17 cellular contexts compared by ENCODE assay signal in the genomic region with DNA sequence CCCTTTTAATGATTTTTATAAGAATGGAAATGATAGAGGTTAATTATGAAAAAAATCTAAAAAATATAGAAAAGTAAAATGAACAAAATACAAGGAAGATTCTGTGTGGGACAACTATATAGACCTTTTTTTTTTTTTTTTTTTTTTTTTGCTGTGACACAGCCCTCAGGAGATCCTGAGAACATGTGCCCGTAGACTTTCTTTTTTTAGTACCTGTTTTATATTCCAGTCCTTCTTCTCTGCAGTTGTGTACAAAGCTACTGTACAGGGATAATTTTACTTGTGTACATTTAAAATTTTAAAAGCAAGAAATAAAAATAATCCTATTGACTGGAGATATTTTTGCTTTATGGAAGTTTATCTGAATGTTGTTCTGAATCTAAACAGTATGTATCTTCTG.
DNase-seq lines count a peak whose midpoint lies in the region; ATAC-seq, FAIRE-seq and TF ChIP-seq lines count a peak whose summit lies in the region.
"Had no signal": no experiment of that assay in that cellular context is flagged by ENCODE, and none has a peak within 500 bp of the region (broad histone marks: within the 10 kb centered on the region; RNA-seq: fewer than 3 reads in every experiment).

No MANE protein-coding gene starts in this region.

- H3K4me2 ChIP-seq in OCI-LY7 (ENCODE audit: low read length) (no peak overlapping the region), GM23338 (no peak overlapping the region)

- H3K79me2 ChIP-seq in OCI-LY7 (ENCODE audit: insufficient read depth, low read depth, low read length) (peaks cover 66% of the 10 kb centered on the region), GM23338 (replicated peaks; ENCODE audit: insufficient read depth) (peaks cover 100% of the 10 kb centered on the region)

- intact Hi-C loops in left ventricle myocardium inferior (cut with micrococcal nuclease) (no loop called here), pancreas (cut with DNase I) (no loop called here), gastrocnemius medialis (cut with DNase I; ENCODE audit: low total_unique reads) (no loop called here), OCI-LY7 (cut with micrococcal nuclease; ENCODE audit: unreplicated experiment) (no loop called here)

- H3K27ac ChIP-seq in left ventricle myocardium inferior (replicated peaks): peak overlapping the region; percentile 70
- no peak overlapping the region for H3K27ac ChIP-seq in right atrium auricular region
- H3K27ac ChIP-seq in HEK293 (ENCODE audit: extremely low read depth, low read depth, low read length): no peak overlapping the region
- H3K27ac ChIP-seq in pancreas: no peak overlapping the region
- H3K27ac ChIP-seq in gastrocnemius medialis: peak overlapping the region in 2 of 4 donors; percentile 27 to 69
- H3K27ac ChIP-seq in OCI-LY7 (ENCODE audit: low read depth, low read length, poor library complexity, severe bottlenecking): no peak overlapping the region
- no peak overlapping the region for H3K27ac ChIP-seq in GM23338 (ENCODE audit: low read depth)

- no peak overlapping the region for H3K27ac Mint-ChIP-seq in GM23338
- H3K27ac Mint-ChIP-seq: CD8-positive, alpha-beta T cell had no signal

- FAIRE-seq in pancreas (lab: Jason Lieb, UNC): peak; percentile 74
- FAIRE-seq: H1 had no signal

- in situ Hi-C loops in gastrocnemius medialis (cut with MboI; ENCODE audit: low sequenced_read_pairs in 4 of 4): no loop called here

- peaks cover 4% of the 10 kb centered on the region for H3K27me3 Mint-ChIP-seq in GM23338 (ENCODE audit: insufficient read depth, low read depth, poor library complexity)
- H3K27me3 Mint-ChIP-seq: CD4-positive, CD25-positive, alpha-beta regulatory T cell had no signal

- no TSS peak for BruUV-seq in OCI-LY7 (replicated peaks; lab: Mats Ljungman, UMichigan)

- H3K4me1 Mint-ChIP-seq in GM23338: peaks cover 20% of the 10 kb centered on the region; the same call in 2 of the 3 replicates

- H3K4me3 ChIP-seq in left ventricle myocardium inferior (peak overlapping the region; percentile 25), right atrium auricular region (no peak overlapping the region), HEK293 (ENCODE audit: low read depth, low read length) (no peak overlapping the region), pancreas (no peak overlapping the region), gastrocnemius medialis (no peak overlapping the region), OCI-LY7 (ENCODE audit: low read depth, low read length, poor library complexity, severe bottlenecking) (no peak overlapping the region), GM23338 (no peak overlapping the region)

- H3K9me3 ChIP-seq in left ventricle myocardium inferior (replicated peaks): no peaks in the 10 kb centered on the region
- H3K9me3 ChIP-seq in right atrium auricular region: no peaks in the 10 kb centered on the region
- no peaks in the 10 kb centered on the region for H3K9me3 ChIP-seq in HEK293 (ENCODE audit: control insufficient read depth, insufficient read depth, low read depth, low read length)
- no peaks in the 10 kb centered on the region for H3K9me3 ChIP-seq in pancreas
- no peaks in the 10 kb centered on the region for H3K9me3 ChIP-seq in gastrocnemius medialis
- H3K9me3 ChIP-seq in OCI-LY7 (ENCODE audit: low read length): no peaks in the 10 kb centered on the region
- H3K9me3 ChIP-seq: Caco-2 had no signal

- 69 to 81% methylated on average over 1 of the region's 1 CpG for WGBS in pancreas, 2 donors

- CTCF ChIA-PET in HEK293 (lab: Yijun Ruan, JAX) (no interaction called here), OCI-LY7 (lab: Charles Lee; ENCODE audit: unreplicated experiment) (no interaction called here)

- ATAC-seq in pancreas: no peak
- ATAC-seq in gastrocnemius medialis: peak; percentile 70 to 86
- no peak for ATAC-seq in GM23338
- ATAC-seq: CD8-positive, alpha-beta T cell had no signal

- no peaks in the 10 kb centered on the region for H4K20me1 ChIP-seq in OCI-LY7 (ENCODE audit: insufficient read depth, low read length)
- peaks cover 41% of the 10 kb centered on the region for H4K20me1 ChIP-seq in GM23338 (replicated peaks; ENCODE audit: insufficient read depth)

- H3K36me3 ChIP-seq in left ventricle myocardium inferior (no peaks in the 10 kb centered on the region), right atrium auricular region (peaks cover 6% of the 10 kb centered on the region), HEK293 (ENCODE audit: control insufficient read depth in 2 of 2, insufficient read depth in 1 of 2, low read length in 2 of 2) (peaks cover 5 to 8% of the 10 kb centered on the region in 2 experiments; a peak in 2 of 3 replicates), pancreas (no peaks in the 10 kb centered on the region), gastrocnemius medialis (no peaks in the 10 kb centered on the region), OCI-LY7 (ENCODE audit: insufficient read depth, low read length) (peaks cover 12% of the 10 kb centered on the region), GM23338 (ENCODE audit: insufficient read depth) (peaks cover 7% of the 10 kb centered on the region; the same call in 1 of the 2 replicates)

- H3K4me3 Mint-ChIP-seq in GM23338: no peak overlapping the region
- H3K4me3 Mint-ChIP-seq: CD8-positive, alpha-beta T cell had no signal

- H3K4me1 ChIP-seq in left ventricle myocardium inferior (peaks cover 53% of the 10 kb centered on the region), right atrium auricular region (peaks cover 0 to 55% of the 10 kb centered on the region in 2 donors), HEK293 (ENCODE audit: control insufficient read depth, insufficient read depth, low read length) (peaks cover 40% of the 10 kb centered on the region), pancreas (peaks cover 0 to 19% (median 15%) of the 10 kb centered on the region in 3 donors), gastrocnemius medialis (peaks cover 23 to 58% of the 10 kb centered on the region in 2 donors), OCI-LY7 (ENCODE audit: insufficient read depth, low read length, poor library complexity, severe bottlenecking) (no peaks in the 10 kb centered on the region), GM23338 (ENCODE audit: insufficient read depth) (peaks cover 19% of the 10 kb centered on the region; the same call in 1 of the 2 replicates)

- no peak for TF ChIP-seq CTCF in left ventricle myocardium inferior (IDR thresholded peaks at IDR 0.05; ENCODE audit: borderline replicate concordance)
- TF ChIP-seq CTCF in right atrium auricular region (IDR thresholded peaks at IDR 0.05): no peak
- no peak for TF ChIP-seq CTCF in HEK293 (tag by site-specific recombination; IDR thresholded peaks at IDR 0.05)
- TF ChIP-seq CTCF in pancreas (IDR thresholded peaks at IDR 0.05): no peak
- TF ChIP-seq CTCF in gastrocnemius medialis (IDR thresholded peaks at IDR 0.05 in 4 of 5, conservative IDR thresholded peaks at IDR 0.05 in 1 of 5): no peak
- TF ChIP-seq CTCF in OCI-LY7 (conservative IDR thresholded peaks at IDR 0.05; ENCODE audit: low read length): no peak
- no peak for TF ChIP-seq CTCF in GM23338 (conservative IDR thresholded peaks at IDR 0.05; ENCODE audit: low read depth in 2 of 2)

- H2AFZ ChIP-seq in OCI-LY7 (ENCODE audit: low read length): no peak overlapping the region
- H2AFZ ChIP-seq in GM23338: no peak overlapping the region

- no peak for TF ChIP-seq POLR2A in gastrocnemius medialis (IDR thresholded peaks at IDR 0.05)

- H3K27me3 ChIP-seq in left ventricle myocardium inferior (ENCODE audit: low read depth) (no peaks in the 10 kb centered on the region), right atrium auricular region (no peaks in the 10 kb centered on the region), pancreas (no peaks in the 10 kb centered on the region), gastrocnemius medialis (no peaks in the 10 kb centered on the region), GM23338 (ENCODE audit: insufficient read depth) (no peaks in the 10 kb centered on the region)

- no peaks in the 10 kb centered on the region; the same call in 1 of the 3 replicates for H3K9me3 Mint-ChIP-seq in GM23338
- H3K9me3 Mint-ChIP-seq: CD4-positive, CD25-positive, alpha-beta regulatory T cell; CD8-positive, alpha-beta T cell had no signal

- DNase-seq in left ventricle myocardium inferior: no peak
- DNase-seq in right atrium auricular region (ENCODE audit: low spot score): no peak
- no peak for DNase-seq in pancreas
- no peak for DNase-seq in gastrocnemius medialis
- no peak for DNase-seq in OCI-LY7 (ENCODE audit: low spot score)
- no peak for DNase-seq in GM23338 (ENCODE audit: low spot score)
- DNase-seq: 8988T; C1 segment of cervical spinal cord; Caco-2; CD4-positive, CD25-positive, alpha-beta regulatory T cell; CD8-positive, alpha-beta T cell; DMS153; DND-41; H7; HCEC 1CT had no signal

- no peaks in the 10 kb centered on the region for H3F3A ChIP-seq in GM23338 (replicated peaks; ENCODE audit: low read depth)

- H3K9me2 ChIP-seq in OCI-LY7 (ENCODE audit: insufficient read depth, low read length) (no peaks in the 10 kb centered on the region), GM23338 (ENCODE audit: insufficient read depth) (no peaks in the 10 kb centered on the region)

- POLR2A ChIA-PET in HEK293 (lab: Yijun Ruan, JAX): no interaction called here
- POLR2A ChIA-PET in OCI-LY7 (lab: Charles Lee): no interaction called here

- H3K36me3 Mint-ChIP-seq in GM23338 (ENCODE audit: low read depth): peaks cover 34% of the 10 kb centered on the region

TF ChIP-seq in HEK293, 187 proteins besides CTCF, POLR2A, EP300 and RAD21 (continues in another document):
- TF ChIP-seq ZNF362 (tag by site-specific recombination; IDR thresholded peaks at IDR 0.05) (0 out of 2 replicates have a peak, but pooled peaks have one; percentile 14), ZNF560 (tag by site-specific recombination; IDR thresholded peaks at IDR 0.05; ENCODE audit: borderline replicate concordance) (no peak)

Comparison
In these comparisons a context has a peak if more than half of its experiments do, and no peak if none do; other contexts are left out.
1. ATAC-seq: peak in gastrocnemius medialis (2 of 2); none in pancreas (0 of 4) and GM23338 (single experiment).